12 cellular contexts compared by ENCODE assay signal in the genomic region with DNA sequence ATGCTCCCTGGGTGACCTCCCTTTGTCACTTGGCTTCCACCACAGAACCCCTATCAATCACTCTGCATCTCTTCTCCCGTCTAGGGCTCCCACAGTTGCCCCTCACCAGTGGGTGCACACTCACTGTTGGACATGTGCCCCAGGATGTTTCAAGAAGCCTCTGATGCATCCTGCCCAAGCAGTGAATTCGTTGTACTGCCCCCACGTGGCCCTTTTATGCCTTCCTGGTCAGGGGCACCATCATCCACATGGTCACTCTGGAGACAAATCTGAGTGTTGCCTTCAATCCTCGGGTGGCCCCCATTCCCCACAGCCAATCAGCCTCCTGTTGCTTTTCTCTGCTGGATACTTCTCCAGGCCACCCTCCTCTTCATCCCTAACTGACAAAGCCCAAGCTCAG. TPM values are rescaled to one million over a fixed set of nuclear protein-coding genes. Genes with fewer than 3 reads are reported as not detected.
DNase-seq lines count a peak whose midpoint lies in the region; ATAC-seq, FAIRE-seq and TF ChIP-seq lines count a peak whose summit lies in the region.
"Had no signal": no experiment of that assay in that cellular context is flagged by ENCODE, and none has a peak within 500 bp of the region (broad histone marks: within the 10 kb centered on the region; RNA-seq: fewer than 3 reads in every experiment).

No MANE protein-coding gene starts in this region.

- H3K27ac ChIP-seq in GM23338 (ENCODE audit: low read depth) = no peak overlapping the region
- H3K27ac ChIP-seq in WERI-Rb-1 = no peak overlapping the region

- no peaks in the 10 kb centered on the region for H3K9me2 ChIP-seq in GM23338 (ENCODE audit: insufficient read depth)

- H3K27me3 ChIP-seq in GM23338 (ENCODE audit: insufficient read depth) (no peaks in the 10 kb centered on the region), WERI-Rb-1 (ENCODE audit: insufficient read depth, low read depth, severe bottlenecking) (peaks cover 43% of the 10 kb centered on the region)

- no peak for TF ChIP-seq CTCF in Calu3 (IDR thresholded peaks at IDR 0.05; ENCODE audit: unreplicated experiment)
- TF ChIP-seq CTCF in GM23338 (conservative IDR thresholded peaks at IDR 0.05; ENCODE audit: low read depth in 2 of 2) = peak; percentile 44 to 60
- TF ChIP-seq CTCF in WERI-Rb-1 (IDR thresholded peaks at IDR 0.05; ENCODE audit: low read depth, low read length) = peak; percentile 49
- no peak for TF ChIP-seq CTCF in D721Med (IDR thresholded peaks at IDR 0.05; ENCODE audit: insufficient read depth, missing control alignments)

- no peaks in the 10 kb centered on the region for H3K9me3 ChIP-seq in WERI-Rb-1 (ENCODE audit: severe bottlenecking)

- CTCF ChIA-PET in Calu3 (lab: Charles Lee) = interaction anchor here (2.4 kb wide), 1 partner anchor 146 kb away, joined by 27 read pairs; no protein-coding TSS in a partner anchor

- H3K4me2 ChIP-seq in GM23338 = no peak overlapping the region

- no peaks in the 10 kb centered on the region for H3K4me1 ChIP-seq in GM23338 (ENCODE audit: insufficient read depth)

- H3F3A ChIP-seq in GM23338 (replicated peaks; ENCODE audit: low read depth) = no peaks in the 10 kb centered on the region

- ATAC-seq in GM23338 (peak; percentile 82), left lobe of liver (peak; percentile 81), GM21390 (IDR thresholded peaks at IDR 0.05; ENCODE audit: unreplicated experiment) (no peak), HG02870 (IDR thresholded peaks at IDR 0.05; ENCODE audit: unreplicated experiment) (no peak)
- ATAC-seq: natural killer cell had no signal

- no peaks in the 10 kb centered on the region for H3K9me3 Mint-ChIP-seq in Calu3 (ENCODE audit: low read depth, unreplicated experiment)
- H3K9me3 Mint-ChIP-seq in GM23338 = no peaks in the 10 kb centered on the region; the same call in 2 of the 3 replicates
- H3K9me3 Mint-ChIP-seq: activated naive CD8-positive, alpha-beta T cell treated with anti-CD3 and anti-CD28 coated beads for 36 hours; natural killer cell; T-helper 1 cell treated with Interleukin-12 subunit alpha and Interleukin-12 subunit beta and Interleukin-4 antibody, amounts not matched to agents 30 μg/mL and 1 μg/mL, for 36 hours had no signal

- H3K27ac Mint-ChIP-seq in Calu3 (ENCODE audit: unreplicated experiment) = no peak overlapping the region
- no peak overlapping the region for H3K27ac Mint-ChIP-seq in GM23338
- H3K27ac Mint-ChIP-seq: activated naive CD8-positive, alpha-beta T cell treated with anti-CD3 and anti-CD28 coated beads for 36 hours; natural killer cell had no signal

- no peaks in the 10 kb centered on the region for H3K79me2 ChIP-seq in GM23338 (replicated peaks; ENCODE audit: insufficient read depth)

- H3K27me3 Mint-ChIP-seq in Calu3 (ENCODE audit: unreplicated experiment) (peaks cover 2% of the 10 kb centered on the region), GM23338 (ENCODE audit: insufficient read depth, low read depth, poor library complexity) (peaks cover 2% of the 10 kb centered on the region)
- H3K27me3 Mint-ChIP-seq: activated naive CD8-positive, alpha-beta T cell treated with anti-CD3 and anti-CD28 coated beads for 36 hours had no signal

- FAIRE-seq in D721Med (lab: Jason Lieb, UNC) = no peak

- no peaks in the 10 kb centered on the region for H3K36me3 ChIP-seq in GM23338 (ENCODE audit: insufficient read depth)
- no peaks in the 10 kb centered on the region for H3K36me3 ChIP-seq in WERI-Rb-1

- H3K4me3 ChIP-seq in GM23338 (no peak overlapping the region), WERI-Rb-1 (ENCODE audit: low read depth, low read length) (no peak overlapping the region)

- no peak overlapping the region for H3K4me3 Mint-ChIP-seq in Calu3 (ENCODE audit: low read depth, unreplicated experiment)
- H3K4me3 Mint-ChIP-seq in GM23338 = no peak overlapping the region
- H3K4me3 Mint-ChIP-seq: activated naive CD8-positive, alpha-beta T cell treated with anti-CD3 and anti-CD28 coated beads for 36 hours; natural killer cell; T-helper 1 cell treated with Interleukin-12 subunit alpha and Interleukin-12 subunit beta and Interleukin-4 antibody, amounts not matched to agents 30 μg/mL and 1 μg/mL, for 36 hours had no signal

- H3K4me1 Mint-ChIP-seq in Calu3 (ENCODE audit: low read depth, unreplicated experiment) = no peaks in the 10 kb centered on the region
- H3K4me1 Mint-ChIP-seq in GM23338 = no peaks in the 10 kb centered on the region; the same call in 2 of the 3 replicates
- H3K4me1 Mint-ChIP-seq: activated naive CD8-positive, alpha-beta T cell treated with anti-CD3 and anti-CD28 coated beads for 36 hours; natural killer cell had no signal

- DNase-seq in Calu3 = peak; percentile 26
- peak; percentile 41 for DNase-seq in GM23338 (ENCODE audit: low spot score)
- peak; percentile 22 for DNase-seq in WERI-Rb-1
- peak; percentile 45 for DNase-seq in left lobe of liver (ENCODE audit: low spot score)
- no peak for DNase-seq in D721Med (ENCODE audit: insufficient read length, low spot score)
- DNase-seq in stimulated activated naive CD4-positive, alpha-beta T cell treated with Interleukin-2 at 50 U/mL for 16 hours (lab: John Stamatoyannopoulos, UW) = no peak
- DNase-seq: activated naive CD8-positive, alpha-beta T cell treated with anti-CD3 and anti-CD28 coated beads for 36 hours; natural killer cell; NCI-H1694 had no signal

- intact Hi-C loops in Calu3 (cut with micrococcal nuclease; ENCODE audit: unreplicated experiment) = no loop called here

- no peak overlapping the region for H2AFZ ChIP-seq in GM23338

- no TSS peak for BruUV-seq in Calu3 (replicated peaks; lab: Mats Ljungman, UMichigan)

- no peaks in the 10 kb centered on the region for H4K20me1 ChIP-seq in GM23338 (replicated peaks; ENCODE audit: insufficient read depth)

- H3K36me3 Mint-ChIP-seq in Calu3 (ENCODE audit: insufficient read depth, unreplicated experiment) (peaks cover 7% of the 10 kb centered on the region), GM23338 (ENCODE audit: low read depth) (no peaks in the 10 kb centered on the region)
- H3K36me3 Mint-ChIP-seq: activated naive CD8-positive, alpha-beta T cell treated with anti-CD3 and anti-CD28 coated beads for 36 hours; natural killer cell had no signal

TF ChIP-seq in GM23338, 12 proteins besides CTCF, POLR2A, EP300 and RAD21 (continues in another document):
- TF ChIP-seq STAT1 (IDR thresholded peaks at IDR 0.05; ENCODE audit: unreplicated experiment) (no peak), POLR2AphosphoS5 (IDR thresholded peaks at IDR 0.05; ENCODE audit: low read depth) (no peak), EZH2phosphoT487 (IDR thresholded peaks at IDR 0.05; ENCODE audit: unreplicated experiment) (no peak), JUNB (IDR thresholded peaks at IDR 0.05; ENCODE audit: unreplicated experiment) (no peak), EZH2 (IDR thresholded peaks at IDR 0.05; ENCODE audit: low read depth, unreplicated experiment) (no peak)
- TF ChIP-seq, protein P1, sequence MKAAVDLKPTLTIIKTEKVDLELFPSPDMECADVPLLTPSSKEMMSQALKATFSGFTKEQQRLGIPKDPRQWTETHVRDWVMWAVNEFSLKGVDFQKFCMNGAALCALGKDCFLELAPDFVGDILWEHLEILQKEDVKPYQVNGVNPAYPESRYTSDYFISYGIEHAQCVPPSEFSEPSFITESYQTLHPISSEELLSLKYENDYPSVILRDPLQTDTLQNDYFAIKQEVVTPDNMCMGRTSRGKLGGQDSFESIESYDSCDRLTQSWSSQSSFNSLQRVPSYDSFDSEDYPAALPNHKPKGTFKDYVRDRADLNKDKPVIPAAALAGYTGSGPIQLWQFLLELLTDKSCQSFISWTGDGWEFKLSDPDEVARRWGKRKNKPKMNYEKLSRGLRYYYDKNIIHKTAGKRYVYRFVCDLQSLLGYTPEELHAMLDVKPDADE (IDR thresholded peaks at IDR 0.05) = no peak

RNA-seq across cellular contexts. Expression of a gene that starts 12.2 kb away (rescaled TPM):
- total RNA-seq in Calu3 (2022) (0.47 TPM in 1 of 2 replicates, not detected in the other), left lobe of liver (not detected)
- not detected in 2 replicates for total RNA-seq in GM23338 (2014; rRNA removed; shearing (Covaris generic))
- polyA plus RNA-seq in GM23338 (2016; fragmentation: Nextera tagmentation; extraction: Ambion mirVana) = not detected in 2 replicates
- total RNA-seq: activated naive CD8-positive, alpha-beta T cell treated with anti-CD3 and anti-CD28 coated beads for 36 hours; natural killer cell had no signal

RNA-seq across cellular contexts. Expression of a gene that starts 21.6 kb away (rescaled TPM):
- total RNA-seq in Calu3 (2022) (78.7 and 82.5 TPM in 2 replicates), left lobe of liver (27.2 TPM)
- total RNA-seq in GM23338 (2014; rRNA removed; shearing (Covaris generic)) = 203 and 236 TPM in 2 replicates
- 90.9 and 96.7 TPM in 2 replicates for polyA plus RNA-seq in GM23338 (2016; fragmentation: Nextera tagmentation; extraction: Ambion mirVana)

Comparison
In these comparisons a context has a peak if more than half of its experiments do, and no peak if none do; other contexts are left out.
1. DNase-seq: peak in Calu3 (single experiment), GM23338 (single experiment), WERI-Rb-1 (single experiment) and left lobe of liver (single experiment); none in D721Med (single experiment) and stimulated activated naive CD4-positive, alpha-beta T cell treated with Interleukin-2 at 50 U/mL for 16 hours (single experiment).
2. CTCF ChIP-seq: peak in GM23338 (2 of 2) and WERI-Rb-1 (single experiment); none in Calu3 (single experiment) and D721Med (single experiment).
3. ATAC-seq: peak in GM23338 (single experiment) and left lobe of liver (single experiment); none in GM21390 (single experiment) and HG02870 (single experiment).